12 cellular contexts compared by ENCODE assay signal in the genomic region with DNA sequence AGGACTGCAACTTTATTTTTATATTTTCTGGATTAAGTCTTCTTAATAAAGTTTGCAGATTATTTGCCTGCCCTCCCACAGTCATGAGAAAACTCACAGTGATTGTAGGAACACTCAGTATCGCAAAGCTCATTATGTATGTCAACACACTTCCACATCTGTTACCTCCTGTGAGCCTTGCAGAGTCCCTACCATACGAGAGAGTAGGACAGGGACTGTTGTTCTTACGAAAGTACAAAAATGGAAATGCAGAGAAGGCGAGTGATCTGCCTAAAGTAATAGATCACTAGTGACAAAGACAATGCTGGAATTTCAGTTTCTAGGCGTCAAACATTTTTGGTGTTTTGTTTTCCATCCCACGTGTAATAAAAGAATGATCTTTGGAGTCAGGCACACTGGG.
DNase-seq lines count a peak whose midpoint lies in the region; ATAC-seq and TF ChIP-seq lines count a peak whose summit lies in the region.
"Had no signal": no experiment of that assay in that cellular context is flagged by ENCODE, and none has a peak within 500 bp of the region (broad histone marks: within the 10 kb centered on the region; RNA-seq: fewer than 3 reads in every experiment).

No MANE protein-coding gene starts in this region.

- no peaks in the 10 kb centered on the region for H3K79me2 ChIP-seq in H9 (ENCODE audit: insufficient read depth, low read length)

- no peak overlapping the region for H3K14ac ChIP-seq in H9 (ENCODE audit: insufficient read depth, low read length)

- no peak overlapping the region for H3K9ac ChIP-seq in H9 (ENCODE audit: extremely low read depth, insufficient read length, low read length)

- DNase-seq in H9, result no peak
- no peak for DNase-seq in WTC11 (ENCODE audit: low spot score)
- DNase-seq in left ventricle myocardium superior, result no peak
- DNase-seq in gastrocnemius medialis, result no peak
- DNase-seq in HK-2 (ENCODE audit: unreplicated experiment), result no peak
- no peak for DNase-seq in HUDEP-2 (lab: John Stamatoyannopoulos, UW; ENCODE audit: unreplicated experiment in 76 of 76)
- DNase-seq in SKM-1 (lab: John Stamatoyannopoulos, UW; ENCODE audit: unreplicated experiment), result no peak
- DNase-seq in natural killer cell treated with Interleukin-12 subunit alpha and Interleukin-12 subunit beta and Interleukin-15 and Interleukin-18, amount 100 ng/mL, for 72 hours (ENCODE audit: low spot score), result no peak
- DNase-seq: activated T-cell treated with anti-CD3 and anti-CD28 coated beads, Interleukin-2, amount 50 U/mL, for 48 hours; BE2C; central memory CD4-positive, alpha-beta T cell had no signal

- TF ChIP-seq CTCF in H9 (conservative IDR thresholded peaks at IDR 0.05) (no peak), WTC11 (IDR thresholded peaks at IDR 0.05) (no peak), gastrocnemius medialis (IDR thresholded peaks at IDR 0.05 in 4 of 5, conservative IDR thresholded peaks at IDR 0.05 in 1 of 5) (no peak)

- no peak for TF ChIP-seq POLR2A in gastrocnemius medialis (IDR thresholded peaks at IDR 0.05)

- H3K27me3 Mint-ChIP-seq in H9 (ENCODE audit: low read depth) (no peaks in the 10 kb centered on the region), WTC11 (ENCODE audit: low read depth) (no peaks in the 10 kb centered on the region)
- no peaks in the 10 kb centered on the region for H3K27me3 Mint-ChIP-seq in natural killer cell treated with Interleukin-12 subunit alpha and Interleukin-12 subunit beta and Interleukin-15 and Interleukin-18, amount 100 ng/mL, for 72 hours

- H3K27me3 ChIP-seq in H9 (ENCODE audit: insufficient read depth, low read length), result no peaks in the 10 kb centered on the region
- no peaks in the 10 kb centered on the region for H3K27me3 ChIP-seq in gastrocnemius medialis
- H3K27me3 ChIP-seq: BE2C had no signal

- no peak overlapping the region for H3K4me2 ChIP-seq in H9 (ENCODE audit: insufficient read depth, insufficient read length, low read length)

- no peak overlapping the region for H3T11ph ChIP-seq in H9 (ENCODE audit: low read length)

- H3K23me2 ChIP-seq in H9 (ENCODE audit: insufficient read length, low read depth, low read length, poor library complexity, severe bottlenecking), result no peaks in the 10 kb centered on the region

- H3K4me1 ChIP-seq in H9 (ENCODE audit: insufficient read depth, low read length) (peaks cover 3% of the 10 kb centered on the region; the same call in 1 of the 2 replicates), gastrocnemius medialis (peaks cover 57 to 67% of the 10 kb centered on the region in 2 donors)

- no peak overlapping the region for H4K91ac ChIP-seq in H9 (ENCODE audit: insufficient read length, low read depth, low read length)

- H3K9me3 ChIP-seq in H9 (ENCODE audit: control insufficient read depth, low read depth, low read length) (no peaks in the 10 kb centered on the region), gastrocnemius medialis (no peaks in the 10 kb centered on the region)
- H3K9me3 ChIP-seq: BE2C had no signal

- POLR2A ChIA-PET in WTC11 (lab: Charles Lee), result interaction anchor here (0.5 kb wide), 1 partner anchor 241 kb away, joined by 4 read pairs; no protein-coding TSS in a partner anchor

- no peak overlapping the region for H2BK20ac ChIP-seq in H9 (ENCODE audit: low read depth, low read length, poor library complexity, severe bottlenecking)

- H3K9me3 Mint-ChIP-seq in H9 (no peaks in the 10 kb centered on the region), WTC11 (no peaks in the 10 kb centered on the region)
- H3K9me3 Mint-ChIP-seq in natural killer cell treated with Interleukin-12 subunit alpha and Interleukin-12 subunit beta and Interleukin-15 and Interleukin-18, amount 100 ng/mL, for 72 hours, result no peaks in the 10 kb centered on the region

- H3K79me1 ChIP-seq in H9 (ENCODE audit: insufficient read depth, low read depth, low read length, poor library complexity, severe bottlenecking), result no peaks in the 10 kb centered on the region

- no peaks in the 10 kb centered on the region; a peak in 1 of 7 replicates for H3K36me3 Mint-ChIP-seq in H9 (ENCODE audit: insufficient read depth in 1 of 3, low read depth in 3 of 3)
- H3K36me3 Mint-ChIP-seq in WTC11, result no peaks in the 10 kb centered on the region; the same call in 1 of the 2 replicates
- H3K36me3 Mint-ChIP-seq in natural killer cell treated with Interleukin-12 subunit alpha and Interleukin-12 subunit beta and Interleukin-15 and Interleukin-18, amount 100 ng/mL, for 72 hours, result peaks cover 9% of the 10 kb centered on the region

- H3K27ac Mint-ChIP-seq in H9 (peak overlapping the region; percentile 72 to 87 (median 83); a peak in 6 of 7 replicates), WTC11 (peak overlapping the region; percentile 78)
- no peak overlapping the region for H3K27ac Mint-ChIP-seq in natural killer cell treated with Interleukin-12 subunit alpha and Interleukin-12 subunit beta and Interleukin-15 and Interleukin-18, amount 100 ng/mL, for 72 hours

- no peak overlapping the region for H2BK5ac ChIP-seq in H9 (ENCODE audit: insufficient read length, low read length)

- no peak overlapping the region for H3K56ac ChIP-seq in H9 (ENCODE audit: insufficient read length, low read depth, low read length)

- no peak overlapping the region for H2BK12ac ChIP-seq in H9 (ENCODE audit: insufficient read length, low read depth, low read length)

- in situ Hi-C loops in gastrocnemius medialis (cut with MboI; ENCODE audit: low sequenced_read_pairs in 4 of 4), result loop anchor here in 2 of 4 donors (25.0 kb wide), 1 partner anchor 241 kb away; a partner anchor contains a TSS

- no peak overlapping the region for H3K23ac ChIP-seq in H9 (ENCODE audit: insufficient read length, low read depth, low read length)

- no peak overlapping the region for H2AFZ ChIP-seq in H9 (ENCODE audit: low read length)

- no peaks in the 10 kb centered on the region for H4K20me1 ChIP-seq in H9 (ENCODE audit: control insufficient read depth, insufficient read depth, insufficient read length)

- H3K36me3 ChIP-seq in gastrocnemius medialis, result peaks cover 0 to 47% of the 10 kb centered on the region in 2 donors
- H3K36me3 ChIP-seq: BE2C had no signal

- ATAC-seq in WTC11, result peak; percentile 8; the same call in 1 of the 2 replicates
- ATAC-seq in left ventricle myocardium superior, result peak; percentile 60
- ATAC-seq in gastrocnemius medialis, result peak; percentile 61 to 62
- ATAC-seq in natural killer cell treated with Interleukin-12 subunit alpha and Interleukin-12 subunit beta and Interleukin-15 and Interleukin-18, amount 100 ng/mL, for 72 hours, result no peak

- peaks cover 45 to 48% of the 10 kb centered on the region in 2 experiments for H3K4me1 Mint-ChIP-seq in H9
- peaks cover 40% of the 10 kb centered on the region for H3K4me1 Mint-ChIP-seq in WTC11
- no peaks in the 10 kb centered on the region for H3K4me1 Mint-ChIP-seq in natural killer cell treated with Interleukin-12 subunit alpha and Interleukin-12 subunit beta and Interleukin-15 and Interleukin-18, amount 100 ng/mL, for 72 hours (ENCODE audit: low read depth in 2 of 2)

- intact Hi-C loops in left ventricle myocardium superior (cut with micrococcal nuclease) (no loop called here), gastrocnemius medialis (cut with DNase I; ENCODE audit: low total_unique reads) (loop anchor here (10.0 kb wide), 1 partner anchor 114 kb away; no protein-coding TSS in a partner anchor)

- H3K27ac ChIP-seq in H9 (ENCODE audit: insufficient read length, low read depth, low read length) (no peak overlapping the region), gastrocnemius medialis (peak overlapping the region; percentile 26 to 67 (median 62))
- H3K27ac ChIP-seq: VCaP had no signal

- no peak overlapping the region for H3K4me3 ChIP-seq in gastrocnemius medialis

- no peak overlapping the region for H2BK120ac ChIP-seq in H9 (ENCODE audit: low read depth, low read length, poor library complexity, severe bottlenecking)

- no peak overlapping the region for H4K8ac ChIP-seq in H9 (replicated peaks; ENCODE audit: insufficient read length, low read depth, low read length)

- no peak overlapping the region for H3K4ac ChIP-seq in H9 (ENCODE audit: low read depth, low read length)

- H2AK5ac ChIP-seq in H9 (ENCODE audit: insufficient read length, low read length), result no peak overlapping the region

- CTCF ChIA-PET in WTC11 (lab: Charles Lee), result interaction anchor here (0.6 to 2.9 kb wide), 12 partner anchors 9 to 423 kb away, joined by 3 to 25 read pairs (median 4); no protein-coding TSS in a partner anchor

- no peak overlapping the region for H4K5ac ChIP-seq in H9 (ENCODE audit: insufficient read length, low read depth, low read length)

- no peak overlapping the region for H3K4me3 Mint-ChIP-seq in H9
- H3K4me3 Mint-ChIP-seq in WTC11, result no peak overlapping the region
- H3K4me3 Mint-ChIP-seq in natural killer cell treated with Interleukin-12 subunit alpha and Interleukin-12 subunit beta and Interleukin-15 and Interleukin-18, amount 100 ng/mL, for 72 hours, result no peak overlapping the region

- no CpG with 5 or more reads among the region's 6 CpGs for WGBS in H9 (ENCODE audit: extremely low coverage, insufficient read length, low lambda C conversion rate)

- H3K18ac ChIP-seq in H9 (ENCODE audit: insufficient read length, low read depth, low read length), result no peak overlapping the region

- H2BK15ac ChIP-seq in H9 (ENCODE audit: low read depth, low read length), result no peak overlapping the region

TF ChIP-seq in WTC11, 78 proteins besides CTCF, POLR2A, EP300 and RAD21:
- TF ChIP-seq MYBL2 (CRISPR knock-in tag; IDR thresholded peaks at IDR 0.05), result no peak
TF ChIP-seq in WTC11: peak in this region for 0.

Comparison
In these comparisons a context has a peak if more than half of its experiments do, and no peak if none do; other contexts are left out.
1. H3K27ac Mint-ChIP-seq: peak in H9 (3 of 3) and WTC11 (single experiment); none in natural killer cell treated with Interleukin-12 subunit alpha and Interleukin-12 subunit beta and Interleukin-15 and Interleukin-18, amount 100 ng/mL, for 72 hours (0 of 2).
2. ATAC-seq: peak in WTC11 (single experiment), left ventricle myocardium superior (single experiment) and gastrocnemius medialis (2 of 2); none in natural killer cell treated with Interleukin-12 subunit alpha and Interleukin-12 subunit beta and Interleukin-15 and Interleukin-18, amount 100 ng/mL, for 72 hours (0 of 2).